ENCODE assay signal across 30 cellular contexts in the genomic region with DNA sequence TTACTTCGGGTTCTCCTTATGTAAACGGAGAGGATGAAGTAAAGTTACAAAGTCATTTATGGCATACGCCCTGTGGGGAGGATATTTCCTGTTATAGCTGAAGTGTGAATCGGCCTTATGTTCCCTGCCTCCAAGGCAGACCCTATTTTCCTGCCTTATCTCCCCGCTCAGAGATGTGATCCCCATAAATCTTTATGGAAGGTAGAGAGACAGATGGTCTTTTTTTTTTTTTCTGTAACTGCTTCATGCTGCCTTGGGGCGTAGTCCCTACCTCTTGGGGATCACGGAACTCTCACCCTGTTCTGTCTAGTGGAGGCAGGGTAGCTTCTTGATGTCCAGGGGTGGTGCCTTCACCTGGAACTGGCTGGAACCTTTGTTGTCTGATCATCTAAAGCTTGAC.
"Had no signal": no experiment of that assay in that cellular context is flagged by ENCODE, and none has a peak within 500 bp of the region (broad histone marks: within the 10 kb centered on the region; RNA-seq: fewer than 3 reads in every experiment).

No MANE protein-coding gene starts in this region.

- H3K9me3 ChIP-seq: heart left ventricle, left lung, lower lobe of right lung, ovary, upper lobe of right lung had no signal

- H3K36me3 ChIP-seq: heart left ventricle, left lung, lower lobe of right lung, ovary, upper lobe of right lung had no signal

- H3K4me3 Mint-ChIP-seq: activated CD4-positive, alpha-beta memory T cell treated with anti-CD3 and anti-CD28 coated beads for 36 hours; activated CD4-positive, alpha-beta T cell treated with anti-CD3 and anti-CD28 coated beads, Interleukin-2, amount 10 ng/mL, durations not matched to agents 24 days and 14 days; central memory CD8-positive, alpha-beta T cell; stimulated activated memory B cell treated with anti-CD40 and anti-IgM and Interleukin-4, amounts not matched to agents 10 μg/mL and 1 μg/mL and 100 μg/mL, for 72 hours; stimulated activated naive CD8-positive, alpha-beta T cell treated with anti-CD3 and anti-CD28 coated beads, Interleukin-15, amount 100 ng/mL, for 72 hours; T-helper 2 cell treated with Interferon-gamma antibody and Interleukin-4, amounts not matched to agents 5 μg/mL and 100 μg/mL, for 36 hours had no signal

- FAIRE-seq: bronchial epithelial cell had no signal

- H3K27ac ChIP-seq: coronary artery, dorsolateral prefrontal cortex, heart left ventricle, left lung, lower lobe of right lung, ovary, skin epidermis, upper lobe of right lung had no signal

- H3K4me1 ChIP-seq: lower lobe of right lung, upper lobe of right lung had no signal

- DNase-seq: activated CD4-positive, alpha-beta memory T cell treated with anti-CD3 and anti-CD28 coated beads for 36 hours; activated CD4-positive, alpha-beta T cell treated with anti-CD3 and anti-CD28 coated beads, Interleukin-2, amount 10 ng/mL, durations not matched to agents 24 days and 14 days; activated CD4-positive, CD25-positive, alpha-beta regulatory T cell treated with anti-CD3 and anti-CD28 coated beads, Interleukin-2, amount 50 U/mL, for 72 hours; activated naive CD4-positive, alpha-beta T cell; activated T-cell treated with anti-CD3 and anti-CD28 coated beads, Interleukin-2, amount 50 U/mL, for 48 hours; dorsolateral prefrontal cortex; effector memory CD4-positive, alpha-beta T cell; erythroblast; heart left ventricle; kidney glomerular epithelial cell; left lung; lower lobe of right lung; mesendoderm; ovary; stimulated activated CD4-positive, alpha-beta T cell treated with anti-CD3 and anti-CD28 coated beads, Interleukin-1b, Interleukin-23, amount 100 ng/mL, for 48 hours; stimulated activated CD4-positive, alpha-beta T cell treated with anti-CD3 and anti-CD28 coated beads, Interleukin-4, amount 100 ng/mL, for 4 hours; stimulated activated CD8-positive, alpha-beta memory T cell treated with anti-CD3 and anti-CD28 coated beads, Interleukin-4, amount 100 ng/mL, for 48 hours; stimulated activated naive CD8-positive, alpha-beta T cell treated with anti-CD3 and anti-CD28 coated beads, Interleukin-15, amount 100 ng/mL, for 72 hours; substantia nigra; T-helper 1 cell; upper lobe of right lung had no signal

- H3K27me3 ChIP-seq: dorsolateral prefrontal cortex, heart left ventricle, ovary, upper lobe of right lung had no signal

- ATAC-seq: activated naive CD4-positive, alpha-beta T cell treated with anti-CD3 and anti-CD28 coated beads, Interleukin-2, amount 50 U/mL, for 72 hours; heart left ventricle; left lung; lower lobe of right lung; sciatic nerve; stimulated activated memory B cell treated with anti-CD40 and anti-IgM and Interleukin-4, amounts not matched to agents 10 μg/mL and 1 μg/mL and 100 μg/mL, for 72 hours; stimulated activated naive CD8-positive, alpha-beta T cell treated with anti-CD3 and anti-CD28 coated beads, Interleukin-15, amount 100 ng/mL, for 72 hours; upper lobe of right lung had no signal

- H3K4me1 Mint-ChIP-seq: activated CD4-positive, alpha-beta T cell treated with anti-CD3 and anti-CD28 coated beads, Interleukin-2, amount 10 ng/mL, durations not matched to agents 24 days and 14 days; central memory CD8-positive, alpha-beta T cell; stimulated activated memory B cell treated with anti-CD40 and anti-IgM and Interleukin-4, amounts not matched to agents 10 μg/mL and 1 μg/mL and 100 μg/mL, for 72 hours; stimulated activated naive CD8-positive, alpha-beta T cell treated with anti-CD3 and anti-CD28 coated beads, Interleukin-15, amount 100 ng/mL, for 72 hours had no signal

- H3K9me3 Mint-ChIP-seq: activated CD4-positive, alpha-beta memory T cell treated with anti-CD3 and anti-CD28 coated beads for 36 hours; activated CD4-positive, alpha-beta T cell treated with anti-CD3 and anti-CD28 coated beads, Interleukin-2, amount 10 ng/mL, durations not matched to agents 24 days and 14 days; activated naive CD4-positive, alpha-beta T cell treated with anti-CD3 and anti-CD28 coated beads, Interleukin-2, amount 50 U/mL, for 72 hours; activated T-helper 2 cell treated with anti-CD3 and anti-CD28 coated beads, Interferon-gamma antibody, Interleukin-2, Interleukin-4, amounts not matched to agents 10 μg/mL and 5 μg/mL and 100 μg/mL, durations not matched to agents 14 hours and 24 hours and 36 hours; central memory CD8-positive, alpha-beta T cell; stimulated activated memory B cell treated with anti-CD40 and anti-IgM and Interleukin-4, amounts not matched to agents 10 μg/mL and 1 μg/mL and 100 μg/mL, for 72 hours; stimulated activated naive CD8-positive, alpha-beta T cell treated with anti-CD3 and anti-CD28 coated beads, Interleukin-15, amount 100 ng/mL, for 72 hours; T-helper 2 cell treated with Interferon-gamma antibody and Interleukin-4, amounts not matched to agents 5 μg/mL and 100 μg/mL, for 36 hours had no signal

- H3K4me3 ChIP-seq: coronary artery, dorsolateral prefrontal cortex, heart left ventricle, left lung, lower lobe of right lung, ovary, skin epidermis, upper lobe of right lung had no signal

- H3K36me3 Mint-ChIP-seq: activated CD4-positive, alpha-beta memory T cell treated with anti-CD3 and anti-CD28 coated beads for 36 hours; activated naive CD4-positive, alpha-beta T cell treated with anti-CD3 and anti-CD28 coated beads, Interleukin-2, amount 50 U/mL, for 72 hours; stimulated activated memory B cell treated with anti-CD40 and anti-IgM and Interleukin-4, amounts not matched to agents 10 μg/mL and 1 μg/mL and 100 μg/mL, for 72 hours had no signal
